Comparison of ENCODE assay signal across 29 cellular contexts in the genomic region with DNA sequence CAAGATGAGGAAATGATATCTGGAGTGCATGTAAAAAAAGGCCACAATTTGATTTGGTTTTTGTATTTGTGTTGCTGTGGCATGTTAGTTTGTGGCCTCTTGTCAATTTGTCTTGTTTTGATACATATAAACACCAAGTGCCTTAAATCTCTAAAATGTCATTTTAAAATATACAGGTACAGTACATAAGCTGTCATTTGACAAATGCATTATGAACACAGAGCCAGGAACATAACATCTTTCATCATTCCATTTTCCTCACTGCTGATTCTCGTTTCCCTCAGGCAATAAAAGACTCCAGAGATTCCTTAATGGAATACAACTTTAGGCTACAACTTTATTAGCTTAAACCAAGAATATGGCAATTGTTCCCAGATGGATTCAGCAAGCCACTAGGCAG.
"Had no signal": no experiment of that assay in that cellular context is flagged by ENCODE, and none has a peak within 500 bp of the region (broad histone marks: within the 10 kb centered on the region; RNA-seq: fewer than 3 reads in every experiment).

No MANE protein-coding gene starts in this region.

- H3K4me1 Mint-ChIP-seq: stimulated activated effector memory CD8-positive, alpha-beta T cell treated with anti-CD3 and anti-CD28 coated beads, Interleukin-12 subunit alpha, Interleukin-12 subunit beta, amount 100 ng/mL, for 72 hours; stimulated activated memory B cell treated with anti-CD40 and anti-IgM and Interleukin-4, amounts not matched to agents 10 μg/mL and 1 μg/mL and 100 μg/mL, for 72 hours; stimulated activated naive B cell treated with anti-CD40 and anti-IgM and Interleukin-4, amounts not matched to agents 10 μg/mL and 1 μg/mL and 100 μg/mL, for 72 hours; stimulated activated naive CD8-positive, alpha-beta T cell treated with anti-CD3 and anti-CD28 coated beads, Interleukin-15, amount 100 ng/mL, for 72 hours had no signal

- H3K27ac Mint-ChIP-seq: stimulated activated effector memory CD8-positive, alpha-beta T cell treated with anti-CD3 and anti-CD28 coated beads, Interleukin-12 subunit alpha, Interleukin-12 subunit beta, amount 100 ng/mL, for 72 hours; stimulated activated memory B cell treated with anti-CD40 and anti-IgM and Interleukin-4, amounts not matched to agents 10 μg/mL and 1 μg/mL and 100 μg/mL, for 72 hours; stimulated activated naive B cell treated with anti-CD40 and anti-IgM and Interleukin-4, amounts not matched to agents 10 μg/mL and 1 μg/mL and 100 μg/mL, for 72 hours; stimulated activated naive CD8-positive, alpha-beta T cell treated with anti-CD3 and anti-CD28 coated beads, Interleukin-15, amount 100 ng/mL, for 72 hours; stimulated activated naive CD8-positive, alpha-beta T cell treated with anti-CD3 and anti-CD28 coated beads, Interleukin-15, Interleukin-2, amounts not matched to agents 100 ng/mL and 50 ng/mL, for 24 hours; type B pancreatic cell had no signal

- H3K4me3 Mint-ChIP-seq: stimulated activated effector memory CD8-positive, alpha-beta T cell treated with anti-CD3 and anti-CD28 coated beads, Interleukin-12 subunit alpha, Interleukin-12 subunit beta, amount 100 ng/mL, for 72 hours; stimulated activated memory B cell treated with anti-CD40 and anti-IgM and Interleukin-4, amounts not matched to agents 10 μg/mL and 1 μg/mL and 100 μg/mL, for 72 hours; stimulated activated naive B cell treated with anti-CD40 and anti-IgM and Interleukin-4, amounts not matched to agents 10 μg/mL and 1 μg/mL and 100 μg/mL, for 72 hours; stimulated activated naive CD8-positive, alpha-beta T cell treated with anti-CD3 and anti-CD28 coated beads, Interleukin-15, amount 100 ng/mL, for 72 hours; stimulated activated naive CD8-positive, alpha-beta T cell treated with anti-CD3 and anti-CD28 coated beads, Interleukin-15, Interleukin-2, amounts not matched to agents 100 ng/mL and 50 ng/mL, for 24 hours; type B pancreatic cell had no signal

- FAIRE-seq: urothelium cell line had no signal

- DNase-seq: stimulated activated CD4-positive, alpha-beta T cell treated with anti-CD3 and anti-CD28 coated beads, Interleukin-2, amount 100 ng/mL, for 48 hours; stimulated activated CD4-positive, alpha-beta T cell treated with anti-CD3 and anti-CD28 coated beads, Interleukin-4, amount 100 ng/mL, for 1 hour; stimulated activated CD4-positive, alpha-beta T cell treated with anti-CD3 and anti-CD28 coated beads, Interleukin-4, amount 100 ng/mL, for 24 hours; stimulated activated CD4-positive, alpha-beta T cell treated with anti-CD3 and anti-CD28 coated beads, Interleukin-4, amount 100 ng/mL, for 4 hours; stimulated activated CD8-positive, alpha-beta memory T cell treated with anti-CD3 and anti-CD28 coated beads, Interleukin-4, amount 100 ng/mL, for 48 hours; stimulated activated naive B cell treated with anti-CD40 and anti-IgM and Interleukin-4, amounts not matched to agents 10 μg/mL and 1 μg/mL and 100 μg/mL, for 72 hours; stimulated activated naive CD4-positive, alpha-beta T cell; stimulated activated naive CD4-positive, alpha-beta T cell treated with Interleukin-2 at 50 U/mL for 16 hours; stimulated activated naive CD8-positive, alpha-beta T cell treated with anti-CD3 and anti-CD28 coated beads, Interleukin-15, amount 100 ng/mL, for 72 hours; stimulated activated naive CD8-positive, alpha-beta T cell treated with anti-CD3 and anti-CD28 coated beads, Interleukin-15, Interleukin-2, amounts not matched to agents 100 U/mL and 50 U/mL, for 24 hours; stomach; substantia nigra; testis; thyroid gland; tibial artery; transverse colon; trophoblast cell; upper lobe of left lung; upper lobe of right lung; uterus had no signal

- H3K27me3 ChIP-seq: stomach, suprapubic skin, testis, thyroid gland, tibial artery, tibial nerve, transverse colon, upper lobe of left lung, upper lobe of right lung, uterus, vagina had no signal

- H3K4me3 ChIP-seq: stomach, suprapubic skin, testis, thoracic aorta, thyroid gland, tibial artery, tibial nerve, transverse colon, upper lobe of left lung, upper lobe of right lung, uterus, vagina had no signal

- H3K9me3 ChIP-seq: suprapubic skin, testis, thoracic aorta, thyroid gland, transverse colon, upper lobe of left lung, upper lobe of right lung, uterus, vagina had no signal

- H3K27ac ChIP-seq: stomach, suprapubic skin, testis, thoracic aorta, thyroid gland, tibial artery, tibial nerve, transverse colon, upper lobe of left lung, upper lobe of right lung, uterus, vagina had no signal

- H3K36me3 Mint-ChIP-seq: stimulated activated effector memory CD8-positive, alpha-beta T cell treated with anti-CD3 and anti-CD28 coated beads, Interleukin-12 subunit alpha, Interleukin-12 subunit beta, amount 100 ng/mL, for 72 hours; stimulated activated naive B cell treated with anti-CD40 and anti-IgM and Interleukin-4, amounts not matched to agents 10 μg/mL and 1 μg/mL and 100 μg/mL, for 72 hours; type B pancreatic cell had no signal

- H3K4me1 ChIP-seq: stomach, suprapubic skin, testis, thyroid gland, tibial artery, tibial nerve, transverse colon, upper lobe of left lung, upper lobe of right lung, uterus, vagina had no signal

- H3K27me3 Mint-ChIP-seq: stimulated activated memory B cell treated with anti-CD40 and anti-IgM and Interleukin-4, amounts not matched to agents 10 μg/mL and 1 μg/mL and 100 μg/mL, for 72 hours; stimulated activated naive B cell treated with anti-CD40 and anti-IgM and Interleukin-4, amounts not matched to agents 10 μg/mL and 1 μg/mL and 100 μg/mL, for 72 hours; stimulated activated naive CD8-positive, alpha-beta T cell treated with anti-CD3 and anti-CD28 coated beads, Interleukin-15, amount 100 ng/mL, for 72 hours; stimulated activated naive CD8-positive, alpha-beta T cell treated with anti-CD3 and anti-CD28 coated beads, Interleukin-15, Interleukin-2, amounts not matched to agents 100 ng/mL and 50 ng/mL, for 24 hours; type B pancreatic cell had no signal

- H3K36me3 ChIP-seq: stomach, suprapubic skin, thoracic aorta, thyroid gland, tibial artery, tibial nerve, transverse colon, upper lobe of left lung, upper lobe of right lung, uterus, vagina had no signal

- ATAC-seq: stimulated activated effector memory CD8-positive, alpha-beta T cell treated with anti-CD3 and anti-CD28 coated beads, Interleukin-12 subunit alpha, Interleukin-12 subunit beta, amount 100 ng/mL, for 72 hours; stimulated activated memory B cell treated with anti-CD40 and anti-IgM and Interleukin-4, amounts not matched to agents 10 μg/mL and 1 μg/mL and 100 μg/mL, for 72 hours; stimulated activated naive B cell treated with anti-CD40 and anti-IgM and Interleukin-4, amounts not matched to agents 10 μg/mL and 1 μg/mL and 100 μg/mL, for 72 hours; stimulated activated naive CD8-positive, alpha-beta T cell treated with anti-CD3 and anti-CD28 coated beads, Interleukin-15, amount 100 ng/mL, for 72 hours; stimulated activated naive CD8-positive, alpha-beta T cell treated with anti-CD3 and anti-CD28 coated beads, Interleukin-15, Interleukin-2, amounts not matched to agents 100 U/mL and 50 U/mL, for 24 hours; upper lobe of right lung had no signal
